12 cellular contexts compared by ENCODE assay signal in genomic region chr20:11261533-11262000, GRCh38.
DNase-seq lines count a peak whose midpoint lies in the region; ATAC-seq, FAIRE-seq and TF ChIP-seq lines count a peak whose summit lies in the region.
"Had no signal": no experiment of that assay in that cellular context is flagged by ENCODE, and none has a peak within 500 bp of the region (broad histone marks: within the 10 kb centered on the region; RNA-seq: fewer than 3 reads in every experiment).

No MANE protein-coding gene starts in this region.

- H3K27me3 Mint-ChIP-seq in nephron progenitor cell (ENCODE audit: low read depth, poor library complexity), result no peaks in the 10 kb centered on the region

- H3K9me3 ChIP-seq in effector memory CD4-positive, alpha-beta T cell (ENCODE audit: control insufficient read depth, low read length), result no peaks in the 10 kb centered on the region
- H3K9me3 ChIP-seq in kidney (ENCODE audit: control insufficient read depth in 1 of 2, low read length in 2 of 2), result no peaks in the 10 kb centered on the region
- H3K9me3 ChIP-seq: thoracic aorta had no signal

- H3K9ac ChIP-seq in kidney (ENCODE audit: low read length in 2 of 2), result no peak overlapping the region

- peak; percentile 44 for DNase-seq in GM04503 (ENCODE audit: low read depth)
- peak; percentile 89 for DNase-seq in astrocyte of the hippocampus (ENCODE audit: low read depth, low spot score)
- DNase-seq in nephron progenitor cell, result no peak
- no peak for DNase-seq in stimulated activated CD4-positive, alpha-beta T cell treated with anti-CD3 and anti-CD28 coated beads, Interleukin-12 subunit alpha, Interleukin-12 subunit beta, amount 100 ng/mL, for 4 hours
- DNase-seq in DMS 273 (lab: John Stamatoyannopoulos, UW; ENCODE audit: unreplicated experiment), result no peak
- DNase-seq in effector memory CD4-positive, alpha-beta T cell, result no peak
- DNase-seq in kidney, result no peak
- DNase-seq: activated naive CD4-positive, alpha-beta T cell; midbrain had no signal

- no peaks in the 10 kb centered on the region for H3K36me3 ChIP-seq in effector memory CD4-positive, alpha-beta T cell (ENCODE audit: control insufficient read depth, insufficient read depth, low read length)
- H3K36me3 ChIP-seq in kidney (ENCODE audit: control insufficient read depth in 1 of 2, insufficient read depth in 2 of 2, low read length in 2 of 2), result no peaks in the 10 kb centered on the region
- H3K36me3 ChIP-seq: thoracic aorta had no signal

- H3K27ac ChIP-seq in effector memory CD4-positive, alpha-beta T cell (ENCODE audit: insufficient read depth, low read length, poor library complexity, severe bottlenecking), result no peak overlapping the region
- no peak overlapping the region for H3K27ac ChIP-seq in kidney (ENCODE audit: low read depth in 2 of 2, low read length in 2 of 2)
- H3K27ac ChIP-seq: epithelial cell of prostate, thoracic aorta had no signal

- H3K4me1 ChIP-seq in effector memory CD4-positive, alpha-beta T cell (ENCODE audit: control insufficient read depth, insufficient read depth, low read length, poor library complexity, severe bottlenecking), result no peaks in the 10 kb centered on the region
- H3K4me1 ChIP-seq in kidney (ENCODE audit: control insufficient read depth in 1 of 2, insufficient read depth in 1 of 2, low read depth in 1 of 2, low read length in 2 of 2), result no peaks in the 10 kb centered on the region

- H3K4me3 Mint-ChIP-seq in nephron progenitor cell, result no peak overlapping the region

- H3K36me3 Mint-ChIP-seq in nephron progenitor cell (ENCODE audit: low read depth), result peaks cover 16% of the 10 kb centered on the region

- intact Hi-C loops in kidney (cut with DNase I), result no loop called here

- H3K27ac Mint-ChIP-seq in nephron progenitor cell, result peak overlapping the region; percentile 70

- H3K27me3 ChIP-seq in effector memory CD4-positive, alpha-beta T cell (replicated peaks; ENCODE audit: control insufficient read depth, insufficient read depth, low read length, poor library complexity, severe bottlenecking), result no peaks in the 10 kb centered on the region

- FAIRE-seq in kidney (lab: Jason Lieb, UNC), result no peak

- no peak overlapping the region for H3K4me3 ChIP-seq in effector memory CD4-positive, alpha-beta T cell (ENCODE audit: insufficient read depth, low read depth, low read length, poor library complexity, severe bottlenecking)
- no peak overlapping the region for H3K4me3 ChIP-seq in kidney (ENCODE audit: low read length in 2 of 2)
- H3K4me3 ChIP-seq: thoracic aorta had no signal

- peaks cover 22% of the 10 kb centered on the region for H3K9me3 Mint-ChIP-seq in nephron progenitor cell

- ATAC-seq in HG03045 (IDR thresholded peaks at IDR 0.05; ENCODE audit: unreplicated experiment), result peak; percentile 68

- TF ChIP-seq CTCF in nephron progenitor cell (IDR thresholded peaks at IDR 0.05), result no peak
- no peak for TF ChIP-seq CTCF in kidney (IDR thresholded peaks at IDR 0.05; ENCODE audit: borderline replicate concordance, extremely low read depth, insufficient read depth)

- peaks cover 36% of the 10 kb centered on the region for H3K4me1 Mint-ChIP-seq in nephron progenitor cell

Comparison
In these comparisons a context has a peak if more than half of its experiments do, and no peak if none do; other contexts are left out.
1. DNase-seq: peak in GM04503 (single experiment) and astrocyte of the hippocampus (single experiment); none in nephron progenitor cell (single experiment), stimulated activated CD4-positive, alpha-beta T cell treated with anti-CD3 and anti-CD28 coated beads, Interleukin-12 subunit alpha, Interleukin-12 subunit beta, amount 100 ng/mL, for 4 hours (single experiment), DMS 273 (single experiment), effector memory CD4-positive, alpha-beta T cell (0 of 3) and kidney (single experiment).